ENCODE assay signal across 28 cellular contexts in genomic region chr5:31365776-31366175, GRCh38.
"Had no signal": no experiment of that assay in that cellular context is flagged by ENCODE, and none has a peak within 500 bp of the region (broad histone marks: within the 10 kb centered on the region; RNA-seq: fewer than 3 reads in every experiment).

No MANE protein-coding gene starts in this region.

- H3K36me3 ChIP-seq: cardiac muscle cell, gastroesophageal sphincter, right atrium auricular region, spleen, thoracic aorta, uterus had no signal

- H3K4me2 ChIP-seq: hepatocyte had no signal

- H3K4me3 ChIP-seq: body of pancreas, cardiac muscle cell, coronary artery, dorsolateral prefrontal cortex, gastroesophageal sphincter, hepatocyte, right atrium auricular region, spleen, thoracic aorta, uterus had no signal

- H3K4me1 ChIP-seq: body of pancreas, gastroesophageal sphincter, right atrium auricular region, spleen, uterus had no signal

- H3K27ac Mint-ChIP-seq: activated naive CD8-positive, alpha-beta T cell; T-helper 2 cell treated with Interferon-gamma antibody and Interleukin-4, amounts not matched to agents 5 μg/mL and 100 μg/mL, for 36 hours; type B pancreatic cell had no signal

- H3K4me1 Mint-ChIP-seq: neural crest cell had no signal

- H3K27ac ChIP-seq: body of pancreas, cardiac muscle cell, coronary artery, dorsolateral prefrontal cortex, gastroesophageal sphincter, hepatocyte, right atrium auricular region, spleen, thoracic aorta, uterus had no signal

- ATAC-seq: body of pancreas; gastroesophageal sphincter; naive thymus-derived CD8-positive, alpha-beta T cell; stimulated activated naive CD8-positive, alpha-beta T cell treated with anti-CD3 and anti-CD28 coated beads, Interleukin-15, Interleukin-2, amounts not matched to agents 100 U/mL and 50 U/mL, for 24 hours had no signal

- H2AFZ ChIP-seq: hepatocyte had no signal

- H3K36me3 Mint-ChIP-seq: activated naive CD8-positive, alpha-beta T cell; naive thymus-derived CD8-positive, alpha-beta T cell; type B pancreatic cell had no signal

- H3K4me3 Mint-ChIP-seq: activated naive CD8-positive, alpha-beta T cell; naive thymus-derived CD8-positive, alpha-beta T cell; neural crest cell; T-helper 2 cell treated with Interferon-gamma antibody and Interleukin-4, amounts not matched to agents 5 μg/mL and 100 μg/mL, for 36 hours; type B pancreatic cell had no signal

- DNase-seq: activated CD4-positive, alpha-beta T cell treated with anti-CD3 and anti-CD28 coated beads for 4 hours; activated CD4-positive, alpha-beta T cell treated with anti-CD3 and anti-CD28 coated beads, Interleukin-2, amount 50 U/mL, for 4 hours; activated CD4-positive, CD25-positive, alpha-beta regulatory T cell; activated effector memory CD4-positive, alpha-beta T cell treated with Interleukin-2 at 50 U/mL for 16 hours; activated naive CD4-positive, alpha-beta T cell treated with Interleukin-2 at 50 U/mL for 16 hours; activated T-cell treated with anti-CD3 and anti-CD28 coated beads for 4 hours; anterior cingulate cortex; body of pancreas; cerebellar nuclear complex; dorsolateral prefrontal cortex; effector memory CD4-positive, alpha-beta T cell; kidney; midbrain; naive thymus-derived CD8-positive, alpha-beta T cell; nucleus accumbens; spleen; stimulated activated naive CD8-positive, alpha-beta T cell treated with anti-CD3 and anti-CD28 coated beads, Interleukin-15, Interleukin-2, amounts not matched to agents 100 U/mL and 50 U/mL, for 24 hours; uterus had no signal

- H3K79me2 ChIP-seq: hepatocyte had no signal

- H3K9me3 ChIP-seq: body of pancreas, gastroesophageal sphincter, right atrium auricular region, spleen, thoracic aorta, uterus had no signal

- H3K27me3 ChIP-seq: body of pancreas, cardiac muscle cell, gastroesophageal sphincter, hepatocyte, right atrium auricular region, spleen, uterus had no signal
